1 cellular context compared by ENCODE assay signal in the genomic region with DNA sequence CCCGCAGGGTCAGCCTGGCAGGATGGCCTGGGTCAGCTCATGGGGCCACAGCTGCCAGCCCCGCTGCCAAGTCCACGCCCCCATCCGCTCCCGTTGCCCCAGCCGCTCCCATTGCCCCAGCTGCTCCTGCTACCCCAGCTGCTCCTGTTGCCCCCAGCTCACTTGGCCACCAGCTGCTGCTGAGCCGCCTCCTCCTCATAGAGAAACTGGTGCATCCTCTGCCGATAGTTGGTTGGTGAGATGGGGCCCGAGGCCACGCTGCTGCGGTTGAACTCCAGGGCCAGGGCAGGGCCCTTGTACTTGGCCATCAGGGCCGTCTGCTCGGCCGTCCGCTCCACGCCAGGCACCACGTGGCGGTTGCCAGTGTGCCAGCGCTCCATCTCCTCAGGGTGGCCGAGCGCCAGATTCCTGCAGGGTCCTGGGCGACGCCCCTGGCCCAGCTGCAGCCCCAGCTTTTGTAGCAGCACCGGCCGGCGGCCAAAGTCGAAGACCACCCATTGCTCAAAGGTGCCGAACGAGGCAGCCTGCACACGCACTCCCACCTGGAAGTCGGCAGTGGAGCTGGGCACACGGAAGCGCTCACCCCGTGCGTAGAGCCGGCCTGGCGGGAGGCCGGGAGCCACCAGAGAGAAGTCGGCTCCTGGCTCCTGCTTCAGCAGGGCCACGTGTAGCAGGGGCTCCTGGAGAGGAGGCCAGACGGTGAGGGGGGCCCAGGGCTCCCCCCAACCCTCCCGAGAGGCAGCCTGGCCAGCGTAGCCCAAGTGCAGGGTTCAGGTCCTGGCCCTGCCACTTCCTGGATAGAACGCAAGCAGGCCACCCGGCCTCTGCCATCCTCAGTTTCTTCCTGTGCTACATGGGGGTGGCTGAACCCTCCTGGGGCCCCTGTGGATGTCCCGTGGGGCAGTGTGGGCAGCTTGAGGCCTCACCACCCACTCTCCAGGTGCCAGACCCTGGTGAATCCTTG.
TF ChIP-seq lines count a peak whose summit lies in the region.

No MANE protein-coding gene starts in this region.

TF ChIP-seq in K562, 482 proteins besides CTCF, POLR2A, EP300 and RAD21:
- TF ChIP-seq SMC3 (conservative IDR thresholded peaks at IDR 0.05; ENCODE audit: insufficient read depth, low read depth, low read length) (no peak), ZKSCAN1 (IDR thresholded peaks at IDR 0.05; ENCODE audit: low read depth, low read length) (no peak), JUNB (CRISPR knock-in tag; conservative IDR thresholded peaks at IDR 0.05) (no peak), POLR2G (IDR thresholded peaks at IDR 0.05; ENCODE audit: low read depth, low read length) (peak; percentile 58), KDM5B (IDR thresholded peaks at IDR 0.05; ENCODE audit: insufficient replicate concordance, low read depth, low read length) (no peak), SNIP1 (IDR thresholded peaks at IDR 0.05; ENCODE audit: low read depth) (no peak), ZNF699 (CRISPR knock-in tag; IDR thresholded peaks at IDR 0.05; ENCODE audit: insufficient replicate concordance) (no peak), SRSF1 (IDR thresholded peaks at IDR 0.05; ENCODE audit: low read depth, low read length) (no peak), MEF2A (IDR thresholded peaks at IDR 0.05; ENCODE audit: control insufficient read depth, low read depth, low read length) (no peak)
- TF ChIP-seq, protein P1, sequence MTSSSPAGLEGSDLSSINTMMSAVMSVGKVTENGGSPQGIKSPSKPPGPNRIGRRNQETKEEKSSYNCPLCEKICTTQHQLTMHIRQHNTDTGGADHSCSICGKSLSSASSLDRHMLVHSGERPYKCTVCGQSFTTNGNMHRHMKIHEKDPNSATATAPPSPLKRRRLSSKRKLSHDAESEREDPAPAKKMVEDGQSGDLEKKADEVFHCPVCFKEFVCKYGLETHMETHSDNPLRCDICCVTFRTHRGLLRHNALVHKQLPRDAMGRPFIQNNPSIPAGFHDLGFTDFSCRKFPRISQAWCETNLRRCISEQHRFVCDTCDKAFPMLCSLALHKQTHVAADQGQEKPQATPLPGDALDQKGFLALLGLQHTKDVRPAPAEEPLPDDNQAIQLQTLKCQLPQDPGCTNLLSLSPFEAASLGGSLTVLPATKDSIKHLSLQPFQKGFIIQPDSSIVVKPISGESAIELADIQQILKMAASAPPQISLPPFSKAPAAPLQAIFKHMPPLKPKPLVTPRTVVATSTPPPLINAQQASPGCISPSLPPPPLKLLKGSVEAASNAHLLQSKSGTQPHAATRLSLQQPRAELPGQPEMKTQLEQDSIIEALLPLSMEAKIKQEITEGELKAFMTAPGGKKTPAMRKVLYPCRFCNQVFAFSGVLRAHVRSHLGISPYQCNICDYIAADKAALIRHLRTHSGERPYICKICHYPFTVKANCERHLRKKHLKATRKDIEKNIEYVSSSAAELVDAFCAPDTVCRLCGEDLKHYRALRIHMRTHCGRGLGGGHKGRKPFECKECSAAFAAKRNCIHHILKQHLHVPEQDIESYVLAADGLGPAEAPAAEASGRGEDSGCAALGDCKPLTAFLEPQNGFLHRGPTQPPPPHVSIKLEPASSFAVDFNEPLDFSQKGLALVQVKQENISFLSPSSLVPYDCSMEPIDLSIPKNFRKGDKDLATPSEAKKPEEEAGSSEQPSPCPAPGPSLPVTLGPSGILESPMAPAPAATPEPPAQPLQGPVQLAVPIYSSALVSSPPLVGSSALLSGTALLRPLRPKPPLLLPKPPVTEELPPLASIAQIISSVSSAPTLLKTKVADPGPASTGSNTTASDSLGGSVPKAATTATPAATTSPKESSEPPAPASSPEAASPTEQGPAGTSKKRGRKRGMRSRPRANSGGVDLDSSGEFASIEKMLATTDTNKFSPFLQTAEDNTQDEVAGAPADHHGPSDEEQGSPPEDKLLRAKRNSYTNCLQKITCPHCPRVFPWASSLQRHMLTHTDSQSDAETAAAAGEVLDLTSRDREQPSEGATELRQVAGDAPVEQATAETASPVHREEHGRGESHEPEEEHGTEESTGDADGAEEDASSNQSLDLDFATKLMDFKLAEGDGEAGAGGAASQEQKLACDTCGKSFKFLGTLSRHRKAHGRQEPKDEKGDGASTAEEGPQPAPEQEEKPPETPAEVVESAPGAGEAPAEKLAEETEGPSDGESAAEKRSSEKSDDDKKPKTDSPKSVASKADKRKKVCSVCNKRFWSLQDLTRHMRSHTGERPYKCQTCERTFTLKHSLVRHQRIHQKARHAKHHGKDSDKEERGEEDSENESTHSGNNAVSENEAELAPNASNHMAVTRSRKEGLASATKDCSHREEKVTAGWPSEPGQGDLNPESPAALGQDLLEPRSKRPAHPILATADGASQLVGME (CRISPR knock-in tag; IDR thresholded peaks at IDR 0.05) = no peak
- TF ChIP-seq, protein P2, sequence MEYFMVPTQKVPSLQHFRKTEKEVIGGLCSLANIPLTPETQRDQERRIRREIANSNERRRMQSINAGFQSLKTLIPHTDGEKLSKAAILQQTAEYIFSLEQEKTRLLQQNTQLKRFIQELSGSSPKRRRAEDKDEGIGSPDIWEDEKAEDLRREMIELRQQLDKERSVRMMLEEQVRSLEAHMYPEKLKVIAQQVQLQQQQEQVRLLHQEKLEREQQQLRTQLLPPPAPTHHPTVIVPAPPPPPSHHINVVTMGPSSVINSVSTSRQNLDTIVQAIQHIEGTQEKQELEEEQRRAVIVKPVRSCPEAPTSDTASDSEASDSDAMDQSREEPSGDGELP (CRISPR knock-in tag; IDR thresholded peaks at IDR 0.05; ENCODE audit: borderline replicate concordance) = 0 out of 2 replicates have a peak, but pooled peaks have one; percentile 3
- TF ChIP-seq, protein P3, sequence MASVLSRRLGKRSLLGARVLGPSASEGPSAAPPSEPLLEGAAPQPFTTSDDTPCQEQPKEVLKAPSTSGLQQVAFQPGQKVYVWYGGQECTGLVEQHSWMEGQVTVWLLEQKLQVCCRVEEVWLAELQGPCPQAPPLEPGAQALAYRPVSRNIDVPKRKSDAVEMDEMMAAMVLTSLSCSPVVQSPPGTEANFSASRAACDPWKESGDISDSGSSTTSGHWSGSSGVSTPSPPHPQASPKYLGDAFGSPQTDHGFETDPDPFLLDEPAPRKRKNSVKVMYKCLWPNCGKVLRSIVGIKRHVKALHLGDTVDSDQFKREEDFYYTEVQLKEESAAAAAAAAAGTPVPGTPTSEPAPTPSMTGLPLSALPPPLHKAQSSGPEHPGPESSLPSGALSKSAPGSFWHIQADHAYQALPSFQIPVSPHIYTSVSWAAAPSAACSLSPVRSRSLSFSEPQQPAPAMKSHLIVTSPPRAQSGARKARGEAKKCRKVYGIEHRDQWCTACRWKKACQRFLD (CRISPR knock-in tag; IDR thresholded peaks at IDR 0.05) = no peak
